ENCODE assay signal across 1 cellular context in the genomic region with DNA sequence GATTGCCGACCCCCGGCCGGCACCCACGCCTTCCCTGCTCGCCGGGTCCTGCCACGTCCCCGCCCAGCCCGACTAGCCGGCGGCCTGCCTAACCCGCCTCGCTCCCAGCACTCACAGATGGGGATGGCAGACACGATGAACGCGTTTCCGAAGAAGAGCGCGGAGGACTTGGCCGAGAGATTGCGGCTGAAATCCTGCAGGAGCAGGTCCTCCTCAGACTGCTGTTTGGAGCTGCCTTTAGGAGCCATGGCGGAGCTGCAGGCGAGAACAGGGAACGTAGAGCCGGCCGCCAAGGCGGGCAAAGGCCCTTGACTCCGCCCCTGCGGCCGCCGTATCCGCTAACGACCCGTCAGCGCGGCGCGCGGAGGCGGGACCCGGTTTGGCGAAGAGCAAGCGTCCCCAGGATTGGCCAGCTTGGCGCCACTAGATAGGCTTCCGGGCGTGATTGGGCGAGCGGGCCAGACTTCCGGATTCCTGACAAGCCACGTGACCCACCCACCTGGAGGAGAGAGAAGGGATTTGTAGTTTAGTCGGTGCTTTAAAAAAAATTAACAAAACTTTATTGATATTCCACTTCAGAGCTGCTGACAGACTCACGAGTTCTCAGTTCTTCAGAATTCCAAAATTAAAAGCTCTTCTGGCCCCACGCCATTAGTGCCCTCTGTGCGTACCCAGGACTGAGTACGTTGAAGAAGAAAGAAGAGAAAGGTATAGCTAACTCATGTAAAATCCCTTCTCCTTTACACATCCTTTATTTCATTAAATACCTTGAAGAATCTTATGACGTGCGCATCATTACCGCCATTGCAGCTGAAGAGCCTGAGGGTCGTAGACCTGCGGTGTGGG.
TF ChIP-seq lines count a peak whose summit lies in the region.

Gene SSR3, minus strand, starts transcription at position 276 of the 846 bp plus-strand sequence. Its CDS starts 28 bp downstream, at position 248.

TF ChIP-seq in GM23338, 12 proteins besides CTCF, POLR2A, EP300 and RAD21:
- TF ChIP-seq ETS1 (IDR thresholded peaks at IDR 0.05) (peak; percentile 90), JUNB (IDR thresholded peaks at IDR 0.05; ENCODE audit: unreplicated experiment) (no peak), ZNF331 (CRISPR knock-in tag; IDR thresholded peaks at IDR 0.05; ENCODE audit: low read depth) (no peak), CREB1 (CRISPR knock-in tag; IDR thresholded peaks at IDR 0.05; ENCODE audit: low read depth) (peak; percentile 77), ZNF114 (CRISPR knock-in tag; IDR thresholded peaks at IDR 0.05) (peak; percentile 72; the same call in 1 of the 2 replicates), POLR2AphosphoS5 (IDR thresholded peaks at IDR 0.05; ENCODE audit: low read depth) (peak; percentile 95)
